Comparison of ENCODE assay signal across 2 cellular contexts in genomic region chr19:53945441-53945840, GRCh38.
TF ChIP-seq lines count a peak whose summit lies in the region.

No MANE protein-coding gene starts in this region.

TF ChIP-seq in HEK293, 187 proteins besides CTCF, POLR2A, EP300 and RAD21 (continued from another document):
- TF ChIP-seq ZSCAN18 (tag by site-specific recombination; IDR thresholded peaks at IDR 0.05) (no peak), ZBTB17 (tag by site-specific recombination; IDR thresholded peaks at IDR 0.05) (peak; percentile 99), ZNF23 (tag by site-specific recombination; IDR thresholded peaks at IDR 0.05; ENCODE audit: borderline replicate concordance) (peak; percentile 83; the same call in 1 of the 2 replicates)

TF ChIP-seq in GM12878, 131 proteins besides CTCF, POLR2A, EP300 and RAD21:
- TF ChIP-seq MLLT1 (IDR thresholded peaks at IDR 0.05) (peak; percentile 58; the same call in 1 of the 2 replicates), RELB (IDR thresholded peaks at IDR 0.05; ENCODE audit: low read depth) (no peak)
